ENCODE assay signal across 8 cellular contexts in genomic region chr17:28763804-28764266, GRCh38. TPM values are rescaled to one million over a fixed set of nuclear protein-coding genes. Genes with fewer than 3 reads are reported as not detected.
A peak's percentile ranks its signal among the peaks of the same experiment; 100 is the strongest.
DNase-seq lines count a peak whose midpoint lies in the region; ATAC-seq, FAIRE-seq and TF ChIP-seq lines count a peak whose summit lies in the region.

No MANE protein-coding gene starts in this region.

- H3K27me3 ChIP-seq in bronchial epithelial cell (ENCODE audit: control insufficient read depth, insufficient read depth, low read length), result no peaks in the 10 kb centered on the region

- peaks cover 23% of the 10 kb centered on the region for H3K36me3 ChIP-seq in bronchial epithelial cell (ENCODE audit: control insufficient read depth, insufficient read depth, low read length)

- no peak overlapping the region for H3K4me3 ChIP-seq in bronchial epithelial cell (ENCODE audit: low read depth, low read length)

- DNase-seq in CD1c-positive myeloid dendritic cell (ENCODE audit: extremely low spot score), result peak; percentile 82
- DNase-seq in H54 (ENCODE audit: insufficient read length, low spot score), result peak; percentile 57
- peak; percentile 62 for DNase-seq in NCI-H2227 (lab: John Stamatoyannopoulos, UW; ENCODE audit: unreplicated experiment)
- DNase-seq in activated CD4-positive, CD25-positive, alpha-beta regulatory T cell treated with anti-CD3 and anti-CD28 coated beads, Interleukin-2, amount 50 U/mL, for 16 hours (ENCODE audit: low read depth, low spot score), result peak; percentile 73
- peak; percentile 67 for DNase-seq in bronchial epithelial cell (ENCODE audit: low read depth)
- peak; percentile 79 for DNase-seq in left kidney (ENCODE audit: low read depth, low spot score)
- DNase-seq in stimulated activated CD4-positive, alpha-beta T cell treated with anti-CD3 and anti-CD28 coated beads, TNF-alpha, amount 100 ng/mL, for 24 hours (ENCODE audit: low read depth in 3 of 3), result peak; percentile 49 to 74 (median 67)

- TF ChIP-seq POLR2A in H54 (IDR thresholded peaks at IDR 0.05; ENCODE audit: low read depth, low read length), result no peak

- FAIRE-seq in H54 (lab: Jason Lieb, UNC), result no peak
- no peak for FAIRE-seq in bronchial epithelial cell (lab: Jason Lieb, UNC)

- TF ChIP-seq CTCF in bronchial epithelial cell (IDR thresholded peaks at IDR 0.05; ENCODE audit: insufficient read depth, low read length, severe bottlenecking), result peak; percentile 57

- no peak for ATAC-seq in HG03469 (IDR thresholded peaks at IDR 0.05; ENCODE audit: unreplicated experiment)

RNA-seq across cellular contexts. Expression of gene TRAF4, which starts 20.0 kb away (rescaled TPM):
- 32.0 and 36.6 TPM in 2 replicates for total RNA-seq in bronchial epithelial cell

RNA-seq across cellular contexts. Expression of gene NEK8, which starts 35.2 kb away (rescaled TPM):
- total RNA-seq in bronchial epithelial cell, result 3.1 and 3.2 TPM in 2 replicates

RNA-seq across cellular contexts. Expression of gene TLCD1, which starts 37.8 kb away (rescaled TPM):
- 6.5 and 7.4 TPM in 2 replicates for total RNA-seq in bronchial epithelial cell

RNA-seq across cellular contexts. Expression of gene RPL23A, which starts 44.0 kb away (rescaled TPM):
- total RNA-seq in bronchial epithelial cell, result 928 and 1,097 TPM in 2 replicates

RNA-seq across cellular contexts. Expression of gene RAB34, which starts 46.2 kb away (rescaled TPM):
- total RNA-seq in bronchial epithelial cell, result 42.5 and 68.7 TPM in 2 replicates
